24 cellular contexts compared by ENCODE assay signal in genomic region chr5:114038756-114039155, GRCh38.
"Had no signal": no experiment of that assay in that cellular context is flagged by ENCODE, and none has a peak within 500 bp of the region (broad histone marks: within the 10 kb centered on the region; RNA-seq: fewer than 3 reads in every experiment).

No MANE protein-coding gene starts in this region.

- H3K4me3 ChIP-seq: colonic mucosa, esophagus squamous epithelium, gastrocnemius medialis, heart left ventricle, hepatocyte, left lung, lower lobe of right lung had no signal

- H3K27me3 ChIP-seq: colonic mucosa, gastrocnemius medialis, hepatocyte, left lung had no signal

- H3K4me1 ChIP-seq: colonic mucosa, esophagus squamous epithelium, gastrocnemius medialis, heart left ventricle, left lung, lower lobe of right lung had no signal

- DNase-seq: colonic mucosa; cortex of kidney; effector CD8-positive, alpha-beta T cell; effector memory CD8-positive, alpha-beta T cell; endodermal cell; erythroblast; esophagus squamous epithelium; foreskin fibroblast; foreskin melanocyte; gastrocnemius medialis; heart left ventricle; hypothalamus; immature natural killer cell; left cardiac atrium; left lung; left ventricle myocardium superior; lower lobe of right lung; mesenchymal stem cell; midbrain; naive thymus-derived CD4-positive, alpha-beta T cell had no signal

- FAIRE-seq: endometrium, keratinocyte had no signal

- H3K27ac ChIP-seq: colonic mucosa, epithelial cell of prostate, esophagus squamous epithelium, gastrocnemius medialis, heart left ventricle, hepatocyte, left lung, lower lobe of right lung had no signal

- H3K9me3 ChIP-seq: colonic mucosa, esophagus squamous epithelium, gastrocnemius medialis, lower lobe of right lung had no signal

- H3K36me3 ChIP-seq: colonic mucosa, esophagus squamous epithelium, gastrocnemius medialis, heart left ventricle, left lung, lower lobe of right lung had no signal
